Comparison of ENCODE assay signal across 9 cellular contexts in genomic region chr5:129664336-129664937, GRCh38.
DNase-seq lines count a peak whose midpoint lies in the region; ATAC-seq, FAIRE-seq and TF ChIP-seq lines count a peak whose summit lies in the region.
"Had no signal": no experiment of that assay in that cellular context is flagged by ENCODE, and none has a peak within 500 bp of the region (broad histone marks: within the 10 kb centered on the region; RNA-seq: fewer than 3 reads in every experiment).

No MANE protein-coding gene starts in this region.

- H3K36me3 ChIP-seq in upper lobe of right lung (no peaks in the 10 kb centered on the region), vagina (no peaks in the 10 kb centered on the region)

- H3K27me3 ChIP-seq in upper lobe of right lung, result no peaks in the 10 kb centered on the region
- no peaks in the 10 kb centered on the region for H3K27me3 ChIP-seq in vagina

- DNase-seq in AML-193 (lab: John Stamatoyannopoulos, UW), result peak; percentile 2 to 22
- peak; percentile 2 for DNase-seq in GM12891 (ENCODE audit: insufficient read length, low spot score)
- peak; percentile 56 for DNase-seq in RPMI8226
- DNase-seq in central memory CD4-positive, alpha-beta T cell, result peak; percentile 2
- DNase-seq in mesothelial cell of epicardium (ENCODE audit: low spot score in 2 of 2, unreplicated experiment in 2 of 2), result no peak
- DNase-seq in upper lobe of right lung, result no peak
- DNase-seq in vagina (ENCODE audit: extremely low spot score in 2 of 2), result no peak

- H3K36me3 Mint-ChIP-seq in mesothelial cell of epicardium, result peaks cover 16% of the 10 kb centered on the region

- no peak for FAIRE-seq in GM12891 (lab: Jason Lieb, UNC)

- intact Hi-C loops in upper lobe of right lung (cut with DNase I), result no loop called here
- intact Hi-C loops in vagina (cut with DNase I), result no loop called here

- H3K27me3 Mint-ChIP-seq in mesothelial cell of epicardium (ENCODE audit: low read depth), result no peaks in the 10 kb centered on the region

- H3K4me1 ChIP-seq in upper lobe of right lung, result no peaks in the 10 kb centered on the region
- H3K4me1 ChIP-seq in vagina, result no peaks in the 10 kb centered on the region

- peak; percentile 78 for ATAC-seq in HG02884 (IDR thresholded peaks at IDR 0.05; ENCODE audit: unreplicated experiment)
- peak; percentile 46 for ATAC-seq in upper lobe of right lung
- ATAC-seq: naive thymus-derived CD8-positive, alpha-beta T cell had no signal

- TF ChIP-seq CTCF in mesothelial cell of epicardium (IDR thresholded peaks at IDR 0.05; ENCODE audit: unreplicated experiment) (peak; percentile 85), upper lobe of right lung (IDR thresholded peaks at IDR 0.05) (peak; percentile 82), vagina (IDR thresholded peaks at IDR 0.05) (peak in 1 of 3 experiments; percentile 13)

- H3K4me3 Mint-ChIP-seq in mesothelial cell of epicardium, result no peak overlapping the region
- H3K4me3 Mint-ChIP-seq: naive thymus-derived CD8-positive, alpha-beta T cell had no signal

- H3K27ac ChIP-seq in upper lobe of right lung (no peak overlapping the region), vagina (no peak overlapping the region)

- H3K9me3 Mint-ChIP-seq in mesothelial cell of epicardium, result peaks cover 21% of the 10 kb centered on the region

- TF ChIP-seq POLR2A in GM12891 (IDR thresholded peaks at IDR 0.05; ENCODE audit: low read depth, low read length) (no peak), vagina (IDR thresholded peaks at IDR 0.05) (no peak)

- H3K4me1 Mint-ChIP-seq in mesothelial cell of epicardium, result peaks cover 2% of the 10 kb centered on the region
- H3K4me1 Mint-ChIP-seq: naive thymus-derived CD8-positive, alpha-beta T cell had no signal

- H3K27ac Mint-ChIP-seq in mesothelial cell of epicardium, result no peak overlapping the region
- H3K27ac Mint-ChIP-seq: naive thymus-derived CD8-positive, alpha-beta T cell had no signal

- no peak overlapping the region for H3K4me3 ChIP-seq in upper lobe of right lung
- H3K4me3 ChIP-seq in vagina, result no peak overlapping the region

- H3K9me3 ChIP-seq in upper lobe of right lung, result no peaks in the 10 kb centered on the region
- H3K9me3 ChIP-seq in vagina, result no peaks in the 10 kb centered on the region

TF ChIP-seq in GM12891, 5 proteins besides CTCF, POLR2A, EP300 and RAD21:
- TF ChIP-seq PAX5 (IDR thresholded peaks at IDR 0.05; ENCODE audit: insufficient read depth, low read length, severe bottlenecking) (no peak), SPI1 (IDR thresholded peaks at IDR 0.05; ENCODE audit: low read depth, low read length) (no peak), POU2F2 (IDR thresholded peaks at IDR 0.05; ENCODE audit: low read depth, low read length) (no peak), POLR2AphosphoS5 (IDR thresholded peaks at IDR 0.05; ENCODE audit: low read depth, low read length) (no peak)

Comparison
In these comparisons a context has a peak if more than half of its experiments do, and no peak if none do; other contexts are left out.
1. DNase-seq: peak in AML-193 (2 of 2), GM12891 (single experiment), RPMI8226 (single experiment) and central memory CD4-positive, alpha-beta T cell (single experiment); none in mesothelial cell of epicardium (0 of 2), upper lobe of right lung (single experiment) and vagina (0 of 2).